ENCODE assay signal across 26 cellular contexts in genomic region chr11:92269841-92270240, GRCh38. TPM values are rescaled to one million over a fixed set of nuclear protein-coding genes. Genes with fewer than 3 reads are reported as not detected.
DNase-seq lines count a peak whose midpoint lies in the region; ATAC-seq and TF ChIP-seq lines count a peak whose summit lies in the region.
"Had no signal": no experiment of that assay in that cellular context is flagged by ENCODE, and none has a peak within 500 bp of the region (broad histone marks: within the 10 kb centered on the region; RNA-seq: fewer than 3 reads in every experiment).

No MANE protein-coding gene starts in this region.

- TF ChIP-seq POLR2A in IMR-90 (IDR thresholded peaks at IDR 0.05; ENCODE audit: low read depth, low read length): no peak

- H3K56ac ChIP-seq in IMR-90 (ENCODE audit: extremely low read depth, insufficient read depth, low read length): no peak overlapping the region

- no peaks in the 10 kb centered on the region for H4K20me1 ChIP-seq in IMR-90 (ENCODE audit: insufficient read depth, low read length)
- H4K20me1 ChIP-seq in osteoblast (ENCODE audit: insufficient read depth, low read length): no peaks in the 10 kb centered on the region

- H3K79me1 ChIP-seq in IMR-90 (ENCODE audit: low read depth in 1 of 2, low read length in 2 of 2): no peaks in the 10 kb centered on the region

- peaks cover 63% of the 10 kb centered on the region for H3K4me1 Mint-ChIP-seq in Caco-2 (ENCODE audit: low read depth, unreplicated experiment)
- peaks cover 31% of the 10 kb centered on the region for H3K4me1 Mint-ChIP-seq in chondrocyte (ENCODE audit: low read depth)
- H3K4me1 Mint-ChIP-seq in osteocyte (ENCODE audit: unreplicated experiment): peaks cover 33% of the 10 kb centered on the region
- H3K4me1 Mint-ChIP-seq: CD4-positive, CD25-positive, alpha-beta regulatory T cell had no signal

- peak overlapping the region; percentile 70 for H3K27ac Mint-ChIP-seq in Caco-2 (ENCODE audit: unreplicated experiment)
- peak overlapping the region; percentile 79 for H3K27ac Mint-ChIP-seq in chondrocyte (ENCODE audit: unreplicated experiment)
- peak overlapping the region; percentile 7 for H3K27ac Mint-ChIP-seq in osteocyte (ENCODE audit: unreplicated experiment)
- H3K27ac Mint-ChIP-seq: CD4-positive, CD25-positive, alpha-beta regulatory T cell; GM23338 had no signal

- no peak overlapping the region for H2AK5ac ChIP-seq in IMR-90 (ENCODE audit: low read depth, low read length)

- whole genome bisulfite sequencing in IMR-90 (ENCODE audit: extremely low coverage in 2 of 2, insufficient read length in 1 of 2), 2 experiments: no CpG with 5 or more reads among the region's 2 CpGs

- dilution Hi-C loops in IMR-90 (cut with HindIII; ENCODE audit: low sequenced_read_pairs, unreplicated experiment): no loop called here

- CTCF ChIA-PET in Caco-2 (lab: Charles Lee): interaction anchor here (2.3 kb wide), 1 partner anchor 17 kb away, joined by 12 read pairs; no protein-coding TSS in a partner anchor
- CTCF ChIA-PET in IMR-90 (lab: Yijun Ruan, JAX): interaction anchor here (0.5 kb wide), 1 partner anchor 12 kb away, joined by 5 read pairs; no protein-coding TSS in a partner anchor

- POLR2A ChIA-PET in Caco-2 (lab: Charles Lee) (interaction anchor here (0.6 to 1.2 kb wide), 2 partner anchors 17 to 78 kb away, joined by 3 to 17 read pairs; no protein-coding TSS in a partner anchor), IMR-90 (lab: Charles Lee; ENCODE audit: unreplicated experiment) (no interaction called here)

- TF ChIP-seq RAD21 in IMR-90 (IDR thresholded peaks at IDR 0.05; ENCODE audit: low read length): no peak

- H3K4me3 ChIP-seq in Caco-2 (ENCODE audit: low read depth, low read length) (no peak overlapping the region), IMR-90 (ENCODE audit: insufficient read depth, low read depth, low read length) (no peak overlapping the region), osteoblast (ENCODE audit: insufficient read depth, low read length) (no peak overlapping the region)
- H3K4me3 ChIP-seq: GM12878, GM23338, SK-N-MC had no signal

- peaks cover 26% of the 10 kb centered on the region for H3K9me3 Mint-ChIP-seq in Caco-2 (ENCODE audit: unreplicated experiment)
- H3K9me3 Mint-ChIP-seq in chondrocyte (ENCODE audit: low read depth): no peaks in the 10 kb centered on the region
- H3K9me3 Mint-ChIP-seq in osteocyte (ENCODE audit: unreplicated experiment): peaks cover 7% of the 10 kb centered on the region
- H3K9me3 Mint-ChIP-seq: GM23338 had no signal

- no peak for ATAC-seq in IMR-90 (ENCODE audit: low read depth)
- ATAC-seq: GM12878, HepG2, Right ventricle myocardium inferior had no signal

- DNase-seq in Caco-2: no peak
- no peak for DNase-seq in IMR-90
- no peak for DNase-seq in chondrocyte (ENCODE audit: low spot score)
- no peak for DNase-seq in osteocyte (ENCODE audit: extremely low spot score, unreplicated experiment)
- no peak for DNase-seq in activated T-cell treated with anti-CD3 and anti-CD28 coated beads, Interleukin-2, amount 50 U/mL, for 1 hour
- DNase-seq in osteoblast (ENCODE audit: insufficient read length, low spot score, missing footprints): no peak
- DNase-seq in NCI-H1694 (lab: John Stamatoyannopoulos, UW): no peak
- DNase-seq: CD4-positive, CD25-positive, alpha-beta regulatory T cell; DMS 273 treated with DMSO at 0.1 percent for 48 hours; DND-41; HCEC 1CT; KBM-7; NCI-H1092; NCI-H1436; NCI-H1930; NCI-H2171 treated with DMSO at 0.1 percent for 48 hours; NCI-H524 treated with DMSO at 0.1 percent for 48 hours; NCI-H82 had no signal

- H3K79me2 ChIP-seq in osteoblast (ENCODE audit: insufficient read depth, low read length): no peaks in the 10 kb centered on the region

- H3K36me3 Mint-ChIP-seq in Caco-2 (ENCODE audit: insufficient read depth, unreplicated experiment): peaks cover 6% of the 10 kb centered on the region
- H3K36me3 Mint-ChIP-seq in chondrocyte (ENCODE audit: low read depth): no peaks in the 10 kb centered on the region
- peaks cover 2% of the 10 kb centered on the region for H3K36me3 Mint-ChIP-seq in osteocyte (ENCODE audit: unreplicated experiment)
- H3K36me3 Mint-ChIP-seq: CD4-positive, CD25-positive, alpha-beta regulatory T cell had no signal

- H3K9me1 ChIP-seq in IMR-90 (ENCODE audit: insufficient read depth, low read length): no peaks in the 10 kb centered on the region; the same call in 1 of the 2 replicates

- no peak overlapping the region for H3K27ac ChIP-seq in IMR-90 (ENCODE audit: insufficient read depth, low read length)
- no peak overlapping the region for H3K27ac ChIP-seq in osteoblast (ENCODE audit: low read depth, low read length)
- H3K27ac ChIP-seq: HL-60, SK-N-MC had no signal

- intact Hi-C loops in Caco-2 (cut with micrococcal nuclease; ENCODE audit: unreplicated experiment) (loop anchor here (1.0 to 5.0 kb wide), 3 partner anchors 16 to 58 kb away; no protein-coding TSS in a partner anchor), IMR-90 (cut with micrococcal nuclease) (loop anchor here (5.0 to 10.0 kb wide), 2 partner anchors 55 to 112 kb away; no protein-coding TSS in a partner anchor)

- no peak overlapping the region for H4K5ac ChIP-seq in IMR-90 (ENCODE audit: low read depth, low read length)

- H3K23ac ChIP-seq in IMR-90 (ENCODE audit: low read depth, low read length): no peak overlapping the region

- H2BK120ac ChIP-seq in IMR-90 (ENCODE audit: low read depth, low read length): peak overlapping the region; percentile 52

- BruUV-seq in Caco-2 (replicated peaks; lab: Mats Ljungman, UMichigan) (no TSS peak), IMR-90 (replicated peaks; lab: Mats Ljungman, UMichigan) (no TSS peak)

- in situ Hi-C loops in IMR-90 (cut with MboI; ENCODE audit: low sequenced_read_pairs): no loop called here

- H3K9ac ChIP-seq in IMR-90 (ENCODE audit: low read depth, low read length): no peak overlapping the region

- no peak overlapping the region for H3K4me3 Mint-ChIP-seq in Caco-2 (ENCODE audit: unreplicated experiment)
- no peak overlapping the region for H3K4me3 Mint-ChIP-seq in chondrocyte (ENCODE audit: unreplicated experiment)
- no peak overlapping the region for H3K4me3 Mint-ChIP-seq in osteocyte (ENCODE audit: unreplicated experiment)
- H3K4me3 Mint-ChIP-seq: CD4-positive, CD25-positive, alpha-beta regulatory T cell; GM23338 had no signal

- peaks cover 43% of the 10 kb centered on the region for H3K4me1 ChIP-seq in Caco-2
- peaks cover 2% of the 10 kb centered on the region; the same call in 1 of the 2 replicates for H3K4me1 ChIP-seq in IMR-90 (ENCODE audit: control insufficient read depth, insufficient read depth, low read length)
- peaks cover 21% of the 10 kb centered on the region for H3K4me1 ChIP-seq in osteoblast (ENCODE audit: insufficient read depth, low read length)

- H2BK20ac ChIP-seq in IMR-90 (ENCODE audit: low read depth, low read length): peak overlapping the region; percentile 57; the same call in 1 of the 2 replicates

- H3K4me2 ChIP-seq in IMR-90 (ENCODE audit: low read depth, low read length): no peak overlapping the region
- H3K4me2 ChIP-seq in osteoblast (ENCODE audit: insufficient read depth, low read length): no peak overlapping the region
- H3K4me2 ChIP-seq: GM23338 had no signal

- H2AFZ ChIP-seq in IMR-90 (replicated peaks; ENCODE audit: low read length, poor library complexity) (no peak overlapping the region), osteoblast (ENCODE audit: low read length) (no peak overlapping the region)
- H2AFZ ChIP-seq: GM23338 had no signal

- peak overlapping the region; percentile 79; the same call in 1 of the 2 replicates for H3K18ac ChIP-seq in IMR-90 (ENCODE audit: low read depth, low read length)

- no peaks in the 10 kb centered on the region for H3K27me3 Mint-ChIP-seq in Caco-2 (ENCODE audit: insufficient read depth, unreplicated experiment)
- no peaks in the 10 kb centered on the region for H3K27me3 Mint-ChIP-seq in chondrocyte (ENCODE audit: low read depth)
- no peaks in the 10 kb centered on the region for H3K27me3 Mint-ChIP-seq in osteocyte (ENCODE audit: unreplicated experiment)
- H3K27me3 Mint-ChIP-seq: CD4-positive, CD25-positive, alpha-beta regulatory T cell had no signal

- H4K8ac ChIP-seq in IMR-90 (ENCODE audit: low read depth in 2 of 2, low read length in 2 of 2): no peak overlapping the region; a peak in 1 of 4 replicates

- H2BK5ac ChIP-seq in IMR-90 (ENCODE audit: low read depth, low read length, poor library complexity, severe bottlenecking): peak overlapping the region; percentile 73

- H3K9me3 ChIP-seq in Caco-2 (0 out of 2 replicates have a peak, but pooled peaks cover 5% of the 10 kb centered on the region), IMR-90 (ENCODE audit: control insufficient read depth, insufficient read depth, low read length) (no peaks in the 10 kb centered on the region), osteoblast (ENCODE audit: low read depth, low read length) (no peaks in the 10 kb centered on the region)

- H3K27me3 ChIP-seq in Caco-2 (replicated peaks; ENCODE audit: control insufficient read depth, insufficient read depth, low read length) (no peaks in the 10 kb centered on the region), IMR-90 (ENCODE audit: control insufficient read depth, insufficient read depth, low read length) (no peaks in the 10 kb centered on the region), osteoblast (ENCODE audit: insufficient read depth, low read length) (no peaks in the 10 kb centered on the region)

- H2AK9ac ChIP-seq in IMR-90 (replicated peaks; ENCODE audit: low read depth, low read length, poor library complexity): no peak overlapping the region

- no peak overlapping the region for H2BK15ac ChIP-seq in IMR-90 (ENCODE audit: low read depth, low read length)

- peak overlapping the region; percentile 44; the same call in 1 of the 2 replicates for H4K91ac ChIP-seq in IMR-90 (ENCODE audit: insufficient read depth, low read depth, low read length)

- TF ChIP-seq CTCF in Caco-2 (IDR thresholded peaks at IDR 0.05; ENCODE audit: insufficient read depth in 1 of 2, low read depth in 1 of 2, low read length in 1 of 2, severe bottlenecking in 1 of 2, unreplicated experiment in 1 of 2) (no peak), IMR-90 (conservative IDR thresholded peaks at IDR 0.05; ENCODE audit: low read depth, low read length) (no peak), chondrocyte (IDR thresholded peaks at IDR 0.05) (no peak), osteocyte (IDR thresholded peaks at IDR 0.05) (no peak), osteoblast (IDR thresholded peaks at IDR 0.05; ENCODE audit: extremely low read depth, low read depth, low read length) (no peak)

- 0 out of 2 replicates have a peak overlapping the region, but pooled peaks have one; percentile 62 for H3K14ac ChIP-seq in IMR-90 (replicated peaks; ENCODE audit: low read depth, low read length)

- peak overlapping the region; percentile 58 for H3K4ac ChIP-seq in IMR-90 (ENCODE audit: low read depth, low read length)

- H3K36me3 ChIP-seq in Caco-2 (ENCODE audit: control insufficient read depth, insufficient read depth, low read length) (no peaks in the 10 kb centered on the region), IMR-90 (ENCODE audit: control insufficient read depth, insufficient read depth, low read length) (no peaks in the 10 kb centered on the region), osteoblast (ENCODE audit: insufficient read depth, low read length) (no peaks in the 10 kb centered on the region)

RNA-seq across cellular contexts. Expression of gene FAT3, which starts 45.2 kb away (rescaled TPM):
- 0.02 TPM in 1 of 2 replicates, not detected in the other for total RNA-seq in Caco-2 (2022)
- 2.2 and 2.9 TPM in 2 replicates for total RNA-seq in IMR-90 (2012; rRNA removed)
- 0.16 and 0.53 TPM in 2 replicates for polyA plus RNA-seq in IMR-90 (2012; rRNA removed)
- polyA plus RNA-seq in IMR-90 (2012; cell fraction: cytosol; rRNA removed): 0.04 and 0.08 TPM in 2 replicates
- polyA plus RNA-seq in IMR-90 (2012; cell fraction: nucleus; rRNA removed; ENCODE audit: low replicate concordance): 0.30 and 0.65 TPM in 2 replicates
- 21.3 to 27.7 TPM (median 21.9 TPM) in 3 replicates for total RNA-seq in chondrocyte
- total RNA-seq in osteocyte: 12.3 and 13.2 TPM in 2 replicates
- 2.2 and 3.5 TPM in 2 replicates for total RNA-seq in osteoblast
- total RNA-seq: CD4-positive, CD25-positive, alpha-beta regulatory T cell; GM12878; HepG2; HT-29; OCI-LY7 had no signal
- polyA plus RNA-seq: CD4-positive, CD25-positive, alpha-beta regulatory T cell; HepG2 had no signal

Comparison
In these comparisons a context has a peak if more than half of its experiments do, and no peak if none do; other contexts are left out.
1. H3K27ac Mint-ChIP-seq: peak in every context shown above with its lines; median percentile 79 in chondrocyte; 70 in Caco-2; 7 in osteocyte.